In genomic region chr10:103839513-103839864, GRCh38 we compare ENCODE assay signal across 22 cellular contexts. TPM values are rescaled to one million over a fixed set of nuclear protein-coding genes. Genes with fewer than 3 reads are reported as not detected.
DNase-seq lines count a peak whose midpoint lies in the region; ATAC-seq and TF ChIP-seq lines count a peak whose summit lies in the region.
"Had no signal": no experiment of that assay in that cellular context is flagged by ENCODE, and none has a peak within 500 bp of the region (broad histone marks: within the 10 kb centered on the region; RNA-seq: fewer than 3 reads in every experiment).

No MANE protein-coding gene starts in this region.

- H3K4me1 ChIP-seq in A673 (ENCODE audit: insufficient read depth, low read length, poor library complexity, severe bottlenecking) (peaks cover 69% of the 10 kb centered on the region), gastrocnemius medialis (peaks cover 82 to 88% of the 10 kb centered on the region in 2 donors)

- in situ Hi-C loops in gastrocnemius medialis (cut with MboI; ENCODE audit: low sequenced_read_pairs in 4 of 4), result no loop called here

- no peaks in the 10 kb centered on the region for H3K9me3 ChIP-seq in A673 (ENCODE audit: low read depth, low read length, poor library complexity, severe bottlenecking)
- H3K9me3 ChIP-seq in gastrocnemius medialis, result no peaks in the 10 kb centered on the region
- H3K9me3 ChIP-seq in T-helper 17 cell (ENCODE audit: control insufficient read depth, low read length, poor library complexity, severe bottlenecking), result no peaks in the 10 kb centered on the region
- H3K9me3 ChIP-seq: upper lobe of right lung had no signal

- ATAC-seq in gastrocnemius medialis (peak in 1 of 2 donors; percentile 2), GM21825 (IDR thresholded peaks at IDR 0.05; ENCODE audit: unreplicated experiment) (no peak), T-helper 17 cell (no peak)
- ATAC-seq: activated CD4-positive, CD25-positive, alpha-beta regulatory T cell treated with anti-CD3 and anti-CD28 coated beads, Interleukin-2, amount 50 U/mL, for 24 hours; activated CD8-positive, alpha-beta T cell treated with anti-CD3 and anti-CD28 coated beads for 36 hours; foreskin keratinocyte; T-cell had no signal

- H3K4me1 Mint-ChIP-seq in T-helper 17 cell, result peaks cover 12% of the 10 kb centered on the region

- no peak for DNase-seq in A673 (ENCODE audit: low spot score)
- peak; percentile 69 for DNase-seq in H7
- no peak for DNase-seq in epithelial cell of prostate (ENCODE audit: low read depth, low spot score)
- no peak for DNase-seq in gastrocnemius medialis
- DNase-seq in NCI-H2196 treated with DMSO at 0.1 percent for 48 hours (lab: John Stamatoyannopoulos, UW; ENCODE audit: unreplicated experiment), result no peak
- no peak for DNase-seq in T-helper 17 cell
- DNase-seq: activated CD8-positive, alpha-beta T cell treated with anti-CD3 and anti-CD28 coated beads for 36 hours; activated effector memory CD4-positive, alpha-beta T cell treated with anti-CD3 and anti-CD28 coated beads, Interleukin-2, amount 50 U/mL, for 16 hours; effector CD4-positive, alpha-beta T cell; foreskin keratinocyte; IMR-90; NK-92 treated with Interleukin-12 subunit alpha and Interleukin-12 subunit beta, amount 100 ng/mL, for 24 hours; PC-9; stimulated activated CD4-positive, alpha-beta T cell treated with anti-CD3 and anti-CD28 coated beads, Interleukin-2, amount 100 ng/mL, for 24 hours; T-cell; upper lobe of right lung had no signal

- CTCF ChIA-PET in A673 (lab: Charles Lee), result no interaction called here

- intact Hi-C loops in A673 (cut with micrococcal nuclease; ENCODE audit: unreplicated experiment) (no loop called here), gastrocnemius medialis (cut with DNase I; ENCODE audit: low total_unique reads) (no loop called here)

- no TSS peak for BruUV-seq in A673 (replicated peaks; lab: Mats Ljungman, UMichigan)

- H3K4me3 Mint-ChIP-seq in T-helper 17 cell, result no peak overlapping the region
- H3K4me3 Mint-ChIP-seq: activated CD8-positive, alpha-beta T cell treated with anti-CD3 and anti-CD28 coated beads for 36 hours; neural crest cell; T-cell had no signal

- peaks cover 2% of the 10 kb centered on the region for H3K36me3 Mint-ChIP-seq in T-helper 17 cell (ENCODE audit: low read depth)
- H3K36me3 Mint-ChIP-seq: T-cell had no signal

- TF ChIP-seq POLR2A in gastrocnemius medialis (IDR thresholded peaks at IDR 0.05), result no peak

- POLR2A ChIA-PET in A673 (lab: Charles Lee; ENCODE audit: low non-redundant PET), result no interaction called here

- TF ChIP-seq CTCF in A673 (conservative IDR thresholded peaks at IDR 0.05; ENCODE audit: low read depth, low read length) (no peak), gastrocnemius medialis (IDR thresholded peaks at IDR 0.05 in 4 of 5, conservative IDR thresholded peaks at IDR 0.05 in 1 of 5) (no peak)

- H3K36me3 ChIP-seq in A673 (ENCODE audit: insufficient read depth, low read length, poor library complexity, severe bottlenecking) (no peaks in the 10 kb centered on the region), H7 (replicated peaks; ENCODE audit: control insufficient read depth, insufficient read depth, low read length) (no peaks in the 10 kb centered on the region), gastrocnemius medialis (no peaks in the 10 kb centered on the region)
- H3K36me3 ChIP-seq: upper lobe of right lung had no signal

- H3K4me3 ChIP-seq in A673 (ENCODE audit: low read depth, low read length, poor library complexity, severe bottlenecking), result no peak overlapping the region
- H3K4me3 ChIP-seq in H7 (ENCODE audit: insufficient read depth, low read depth, low read length), result no peak overlapping the region
- H3K4me3 ChIP-seq in gastrocnemius medialis, result peak overlapping the region in 3 of 4 donors; percentile 32 to 34 (median 33)
- H3K4me3 ChIP-seq: hepatocyte, PC-9, skin epidermis, upper lobe of right lung had no signal

- H3K27me3 ChIP-seq in A673 (replicated peaks; ENCODE audit: insufficient read depth, low read depth, low read length, poor library complexity) (no peaks in the 10 kb centered on the region), H7 (ENCODE audit: control insufficient read depth, insufficient read depth, low read length) (no peaks in the 10 kb centered on the region), gastrocnemius medialis (no peaks in the 10 kb centered on the region)
- H3K27me3 ChIP-seq: foreskin keratinocyte, hepatocyte, upper lobe of right lung had no signal

- H3K27ac Mint-ChIP-seq in T-helper 17 cell, result no peak overlapping the region
- H3K27ac Mint-ChIP-seq: activated CD8-positive, alpha-beta T cell treated with anti-CD3 and anti-CD28 coated beads for 36 hours; T-cell had no signal

- H3K27ac ChIP-seq in A673 (ENCODE audit: low read depth, low read length, poor library complexity, severe bottlenecking) (peak overlapping the region; percentile 65), epithelial cell of prostate (peak overlapping the region; percentile 7), gastrocnemius medialis (peak overlapping the region; percentile 81 to 87 (median 84))
- H3K27ac ChIP-seq: C4-2B, PC-9, upper lobe of right lung had no signal

- peaks cover 22% of the 10 kb centered on the region for H3K27me3 Mint-ChIP-seq in T-helper 17 cell
- H3K27me3 Mint-ChIP-seq: activated CD8-positive, alpha-beta T cell treated with anti-CD3 and anti-CD28 coated beads for 36 hours; T-cell had no signal

RNA-seq across cellular contexts. Expression of gene SH3PXD2A, which starts 15.9 kb away (rescaled TPM):
- total RNA-seq in A673 (2021) (54.9 and 57.1 TPM in 2 replicates), gastrocnemius medialis (10 to 100 TPM in 2 of 4 donors, 1 to 10 TPM in 2; 6.2 to 16.8 (median 11.4) TPM), T-helper 17 cell (10 to 100 TPM in 1 of 2 donors, 1 to 10 TPM in 1; 7.2 to 10.9 TPM)
- total RNA-seq in H7 (2014; rRNA removed; shearing (Covaris generic)), result 6.8 and 8.1 TPM in 2 replicates

Comparison
In these comparisons a context has a peak if more than half of its experiments do, and no peak if none do; other contexts are left out.
1. H3K27ac ChIP-seq: peak in every context shown above with its lines; median percentile 84 in gastrocnemius medialis; 65 in A673; 7 in epithelial cell of prostate.
2. H3K4me3 ChIP-seq: peak in gastrocnemius medialis (3 of 4); none in A673 (single experiment) and H7 (single experiment).